Comparison of ENCODE assay signal across 8 cellular contexts in genomic region chr1:28668956-28669719, GRCh38. TPM values are rescaled to one million over a fixed set of nuclear protein-coding genes. Genes with fewer than 3 reads are reported as not detected.
DNase-seq lines count a peak whose midpoint lies in the region; ATAC-seq and TF ChIP-seq lines count a peak whose summit lies in the region.

No MANE protein-coding gene starts in this region.

- peak; percentile 57 for ATAC-seq in GM19397 (IDR thresholded peaks at IDR 0.05; ENCODE audit: unreplicated experiment)
- peak; percentile 66 for ATAC-seq in HG03521 (IDR thresholded peaks at IDR 0.05; ENCODE audit: unreplicated experiment)

- H3K4me3 ChIP-seq in parathyroid adenoma (ENCODE audit: low read depth, low read length) (peak overlapping the region; percentile 94), urinary bladder (ENCODE audit: low read depth, low read length) (peak overlapping the region; percentile 92)

- H3K27ac ChIP-seq in parathyroid adenoma = peak overlapping the region; percentile 90
- H3K27ac ChIP-seq in urinary bladder (ENCODE audit: low read depth) = peak overlapping the region; percentile 97

- no peaks in the 10 kb centered on the region for H3K27me3 ChIP-seq in parathyroid adenoma (ENCODE audit: control insufficient read depth, insufficient read depth, low read length)

- H3K4me2 ChIP-seq in parathyroid adenoma (ENCODE audit: low read length) = peak overlapping the region; percentile 99

- H3K79me2 ChIP-seq in parathyroid adenoma = peaks cover 2% of the 10 kb centered on the region

- H3K9me3 ChIP-seq in parathyroid adenoma (ENCODE audit: control insufficient read depth, low read length) = no peaks in the 10 kb centered on the region

- no peak for TF ChIP-seq CTCF in parathyroid adenoma (IDR thresholded peaks at IDR 0.05)

- H3K36me3 ChIP-seq in parathyroid adenoma (ENCODE audit: control insufficient read depth, insufficient read depth, low read length) = no peaks in the 10 kb centered on the region
- no peaks in the 10 kb centered on the region for H3K36me3 ChIP-seq in urinary bladder (ENCODE audit: insufficient read depth)

- peak overlapping the region; percentile 78 for H2AFZ ChIP-seq in parathyroid adenoma

- H3K9ac ChIP-seq in parathyroid adenoma = peak overlapping the region; percentile 67

- H3K4me1 ChIP-seq in parathyroid adenoma (no peaks in the 10 kb centered on the region), urinary bladder (ENCODE audit: insufficient read depth) (no peaks in the 10 kb centered on the region)

- WGBS in urinary bladder = under 1% methylated on average over 59 of the region's 63 CpGs

- DNase-seq in COLO668 (lab: John Stamatoyannopoulos, UW; ENCODE audit: unreplicated experiment) (peak; percentile 98), RPMI8226 (peak; percentile 87), germinal center (ENCODE audit: low spot score) (peak; percentile 90)
- DNase-seq in activated naive CD4-positive, alpha-beta T cell treated with Interleukin-2 at 50 U/mL for 16 hours = peak; percentile 42

RNA-seq across cellular contexts. Expression of gene GMEB1, which starts 0.6 kb away (rescaled TPM):
- 8.7 TPM for total RNA-seq in urinary bladder
- polyA plus RNA-seq in urinary bladder = 7.4 TPM

RNA-seq across cellular contexts. Expression of gene RNU11, which starts 20.7 kb away (rescaled TPM):
- total RNA-seq in urinary bladder = not detected
- not detected for polyA plus RNA-seq in urinary bladder

RNA-seq across cellular contexts. Expression of gene TAF12, which starts 26.3 kb away (rescaled TPM):
- total RNA-seq in urinary bladder = 25.6 TPM
- polyA plus RNA-seq in urinary bladder = 23.8 TPM

Comparison
In these comparisons a context has a peak if more than half of its experiments do, and no peak if none do; other contexts are left out.
1. Peak in every context shown above with its lines: DNase-seq, ATAC-seq, H3K4me3 ChIP-seq and H3K27ac ChIP-seq.
2. DNase-seq: peak in every context shown above with its lines; median percentile 98 in COLO668; 90 in germinal center; 87 in RPMI8226; 42 in activated naive CD4-positive, alpha-beta T cell treated with Interleukin-2 at 50 U/mL for 16 hours.